Comparison of ENCODE assay signal across 13 cellular contexts in genomic region chr16:55655709-55656694, GRCh38. TPM values are rescaled to one million over a fixed set of nuclear protein-coding genes. Genes with fewer than 3 reads are reported as not detected.
A peak's percentile ranks its signal among the peaks of the same experiment; 100 is the strongest.
DNase-seq lines count a peak whose midpoint lies in the region; ATAC-seq, FAIRE-seq and TF ChIP-seq lines count a peak whose summit lies in the region.
"Had no signal": no experiment of that assay in that cellular context is flagged by ENCODE, and none has a peak within 500 bp of the region (broad histone marks: within the 10 kb centered on the region; RNA-seq: fewer than 3 reads in every experiment).

Gene SLC6A2, plus strand, starts transcription at chr16:55655988. Its CDS starts 707 bp downstream, at chr16:55656695.

- CTCF ChIA-PET in activated naive CD4-positive, alpha-beta T cell treated with anti-CD3 and anti-CD28 coated beads for 36 hours (lab: Charles Lee): no interaction called here

- H3K9me3 ChIP-seq in adipocyte (ENCODE audit: control insufficient read depth, low read length) (no peaks in the 10 kb centered on the region), pancreas (no peaks in the 10 kb centered on the region)

- ATAC-seq in left cardiac atrium (peak; percentile 30 to 47), pancreas (peak in 3 of 4 donors; percentile 25 to 59 (median 40))

- FAIRE-seq in pancreas (lab: Jason Lieb, UNC) (no peak), RCC 7860 (lab: Jason Lieb, UNC) (no peak)

- H3K27me3 Mint-ChIP-seq in activated naive CD4-positive, alpha-beta T cell treated with anti-CD3 and anti-CD28 coated beads for 36 hours (ENCODE audit: low read depth): peaks cover 15% of the 10 kb centered on the region

- intact Hi-C loops in left cardiac atrium (cut with DNase I): no loop called here
- intact Hi-C loops in pancreas (cut with DNase I): no loop called here
- intact Hi-C loops in activated naive CD4-positive, alpha-beta T cell treated with anti-CD3 and anti-CD28 coated beads for 36 hours (cut with micrococcal nuclease): no loop called here

- peak; percentile 46 for DNase-seq in GM03348 (ENCODE audit: low spot score)
- DNase-seq in adipocyte (ENCODE audit: low read depth): peak; percentile 36
- no peak for DNase-seq in left cardiac atrium
- DNase-seq in pancreas: no peak
- DNase-seq in activated naive CD4-positive, alpha-beta T cell treated with anti-CD3 and anti-CD28 coated beads for 36 hours: no peak
- DNase-seq in GM19238 (ENCODE audit: insufficient read length, low spot score): no peak
- no peak for DNase-seq in RCC 7860 (ENCODE audit: low spot score)
- DNase-seq in activated CD4-positive, alpha-beta T cell treated with anti-CD3 and anti-CD28 coated beads, Interleukin-2, amount 50 U/mL, for 4 hours: no peak
- DNase-seq: CD4-positive, alpha-beta memory T cell had no signal

- H3K9ac ChIP-seq in adipocyte (ENCODE audit: low read length): no peak within 1 kb of the TSS

- no peaks in the 10 kb centered on the region for H3K36me3 ChIP-seq in adipocyte (ENCODE audit: control insufficient read depth, insufficient read depth, low read length, severe bottlenecking)
- H3K36me3 ChIP-seq in pancreas: no peaks in the 10 kb centered on the region

- H3K36me3 Mint-ChIP-seq in activated naive CD4-positive, alpha-beta T cell treated with anti-CD3 and anti-CD28 coated beads for 36 hours (ENCODE audit: low read depth): no peaks in the 10 kb centered on the region
- H3K36me3 Mint-ChIP-seq: CD4-positive, alpha-beta memory T cell had no signal

- H3K27me3 ChIP-seq in adipocyte (replicated peaks; ENCODE audit: control insufficient read depth, insufficient read depth, low read length) (peaks cover 82% of the 10 kb centered on the region), pancreas (peaks cover 0 to 29% (median 4%) of the 10 kb centered on the region in 4 donors)

- TF ChIP-seq CTCF in pancreas (IDR thresholded peaks at IDR 0.05): no peak

- no peaks in the 10 kb centered on the region for H3K4me1 Mint-ChIP-seq in activated naive CD4-positive, alpha-beta T cell treated with anti-CD3 and anti-CD28 coated beads for 36 hours (ENCODE audit: low read depth)
- H3K4me1 Mint-ChIP-seq: CD4-positive, alpha-beta memory T cell had no signal

- no peak within 1 kb of the TSS for H3K27ac Mint-ChIP-seq in activated naive CD4-positive, alpha-beta T cell treated with anti-CD3 and anti-CD28 coated beads for 36 hours
- H3K27ac Mint-ChIP-seq: CD4-positive, alpha-beta memory T cell; dendritic cell treated with granulocyte-macrophage colony-stimulating factor and Interleukin-4, amounts not matched to agents 40 ng/mL and 50 ng/mL, for 4 days had no signal

- no peak within 1 kb of the TSS for H3K27ac ChIP-seq in pancreas
- H3K27ac ChIP-seq: HL-60, SK-N-MC had no signal

- H3K4me3 ChIP-seq in adipocyte (ENCODE audit: low read length) (no peak within 1 kb of the TSS), pancreas (peak within 1 kb of the TSS in 1 of 4 donors; percentile 9)
- H3K4me3 ChIP-seq: lung, SK-N-MC had no signal

- no peak within 1 kb of the TSS for H3K4me3 Mint-ChIP-seq in activated naive CD4-positive, alpha-beta T cell treated with anti-CD3 and anti-CD28 coated beads for 36 hours
- H3K4me3 Mint-ChIP-seq: CD4-positive, alpha-beta memory T cell; dendritic cell treated with granulocyte-macrophage colony-stimulating factor and Interleukin-4, amounts not matched to agents 40 ng/mL and 50 ng/mL, for 4 days had no signal

- 1 to 2% methylated on average over 77 to 90 of the region's 90 CpGs for WGBS in pancreas, 2 donors

- H3K9me3 Mint-ChIP-seq in activated naive CD4-positive, alpha-beta T cell treated with anti-CD3 and anti-CD28 coated beads for 36 hours: no peaks in the 10 kb centered on the region
- H3K9me3 Mint-ChIP-seq: dendritic cell treated with granulocyte-macrophage colony-stimulating factor and Interleukin-4, amounts not matched to agents 40 ng/mL and 50 ng/mL, for 4 days had no signal

- H3K4me1 ChIP-seq in adipocyte (ENCODE audit: control insufficient read depth, insufficient read depth, low read length) (no peaks in the 10 kb centered on the region), pancreas (no peaks in the 10 kb centered on the region)

RNA-seq across cellular contexts. Expression of gene SLC6A2, which starts in this region (rescaled TPM):
- not detected for total RNA-seq in left cardiac atrium
- under 1 TPM in 2 of 6 donors, not detected in 4; 0.09 to 0.25 TPM for total RNA-seq in pancreas
- polyA plus RNA-seq in pancreas: under 1 TPM in 1 of 2 donors, not detected in 1; 0.52 TPM
- total RNA-seq in activated naive CD4-positive, alpha-beta T cell treated with anti-CD3 and anti-CD28 coated beads for 36 hours: not detected
- total RNA-seq: CD4-positive, alpha-beta memory T cell had no signal
- polyA plus RNA-seq: CD4-positive, alpha-beta memory T cell had no signal

Comparison
In these comparisons a context has a peak if more than half of its experiments do, and no peak if none do; other contexts are left out.
1. Peak in ATAC-seq in left cardiac atrium; RNA of the gene not detected or under 1 TPM.
2. Peak in ATAC-seq in pancreas; RNA of the gene not detected or under 1 TPM.
3. DNase-seq: peak in GM03348 (single experiment) and adipocyte (single experiment); none in left cardiac atrium (single experiment), pancreas (0 of 6), activated naive CD4-positive, alpha-beta T cell treated with anti-CD3 and anti-CD28 coated beads for 36 hours (single experiment), GM19238 (single experiment), RCC 7860 (single experiment) and activated CD4-positive, alpha-beta T cell treated with anti-CD3 and anti-CD28 coated beads, Interleukin-2, amount 50 U/mL, for 4 hours (0 of 2).